ENCODE assay signal across 8 cellular contexts in genomic region chr12:24109381-24110039, GRCh38.
DNase-seq lines count a peak whose midpoint lies in the region; ATAC-seq, FAIRE-seq and TF ChIP-seq lines count a peak whose summit lies in the region.

No MANE protein-coding gene starts in this region.

- H3K27me3 ChIP-seq in KMS-11 (ENCODE audit: insufficient read depth, low read depth) = no peaks in the 10 kb centered on the region
- no peaks in the 10 kb centered on the region; a peak in 1 of 5 replicates for H3K27me3 ChIP-seq in HepG2 (ENCODE audit: control insufficient read depth in 1 of 2, insufficient read depth in 2 of 2, low read length in 2 of 2)
- no peaks in the 10 kb centered on the region for H3K27me3 ChIP-seq in psoas muscle (ENCODE audit: insufficient read depth in 3 of 3, low read length in 2 of 3)

- H3K36me3 ChIP-seq in KMS-11 (ENCODE audit: insufficient read depth) = no peaks in the 10 kb centered on the region
- no peaks in the 10 kb centered on the region for H3K36me3 ChIP-seq in HepG2 (replicated peaks in 1 of 2; ENCODE audit: control insufficient read depth in 1 of 2, insufficient read depth in 2 of 2, low read length in 2 of 2)
- no peaks in the 10 kb centered on the region for H3K36me3 ChIP-seq in psoas muscle (ENCODE audit: insufficient read depth in 1 of 2, low read depth in 1 of 2)

- TF ChIP-seq EP300 in HepG2 (IDR thresholded peaks at IDR 0.05; ENCODE audit: low read depth in 2 of 2, low read length in 2 of 2) (no peak), HepG2 (CRISPR knock-in tag; IDR thresholded peaks at IDR 0.05; ENCODE audit: borderline replicate concordance) (no peak)

- DNase-seq in HepG2 (ENCODE audit: low spot score) (peak; percentile 17), T-helper 17 cell (no peak), psoas muscle (no peak), hepatic stellate cell (ENCODE audit: low spot score) (no peak)

- H3K36me3 Mint-ChIP-seq in T-helper 17 cell (ENCODE audit: low read depth) = no peaks in the 10 kb centered on the region

- peak; percentile 59; the same call in 1 of the 2 replicates for TF ChIP-seq CTCF in KMS-11 (conservative IDR thresholded peaks at IDR 0.05; ENCODE audit: low read depth, low read length)
- TF ChIP-seq CTCF in WI38 (IDR thresholded peaks at IDR 0.05; ENCODE audit: low read depth, low read length) = peak; percentile 27; the same call in 1 of the 2 replicates
- TF ChIP-seq CTCF in HepG2 (CRISPR knock-in tag; IDR thresholded peaks at IDR 0.05) = peak; percentile 51
- no peak for TF ChIP-seq CTCF in psoas muscle (IDR thresholded peaks at IDR 0.05)

- no peaks in the 10 kb centered on the region for H3K27me3 Mint-ChIP-seq in T-helper 17 cell

- no TSS peak for BruUV-seq in HepG2 (replicated peaks; lab: Mats Ljungman, UMichigan)

- H3K9me3 ChIP-seq in HepG2 (ENCODE audit: low read length) = no peaks in the 10 kb centered on the region
- H3K9me3 ChIP-seq in T-helper 17 cell (ENCODE audit: control insufficient read depth, low read length, poor library complexity, severe bottlenecking) = no peaks in the 10 kb centered on the region
- no peaks in the 10 kb centered on the region for H3K9me3 ChIP-seq in psoas muscle

- no peak for TF ChIP-seq RAD21 in HepG2 (CRISPR knock-in tag; IDR thresholded peaks at IDR 0.05)

- no peak for TF ChIP-seq POLR2A in HepG2 (IDR thresholded peaks at IDR 0.05; ENCODE audit: insufficient read depth in 1 of 2, low read depth in 2 of 2, low read length in 2 of 2)

- 38% methylated on average over 3 of the region's 3 CpGs for WGBS in HepG2 (ENCODE audit: low lambda C conversion rate)
- 53 to 60% (median 54%) methylated on average over 3 of the region's 3 CpGs for WGBS in psoas muscle, 3 donors

- intact Hi-C loops in HepG2 (cut with micrococcal nuclease; ENCODE audit: unreplicated experiment) = loop anchor here (1.0 kb wide), 1 partner anchor 670 kb away; no protein-coding TSS in a partner anchor
- intact Hi-C loops in psoas muscle (cut with DNase I) = no loop called here

- H3K4me1 ChIP-seq in KMS-11 (ENCODE audit: low read depth, poor library complexity, severe bottlenecking) (peaks cover 24% of the 10 kb centered on the region), HepG2 (ENCODE audit: insufficient read depth, low read length) (no peaks in the 10 kb centered on the region), psoas muscle (no peaks in the 10 kb centered on the region)

- H3K79me2 ChIP-seq in KMS-11 (ENCODE audit: insufficient read depth, low read depth) (no peaks in the 10 kb centered on the region), HepG2 (ENCODE audit: insufficient read depth, low read length) (no peaks in the 10 kb centered on the region)

- no peak overlapping the region for H3K9ac ChIP-seq in KMS-11
- no peak overlapping the region for H3K9ac ChIP-seq in HepG2 (ENCODE audit: insufficient read depth, low read depth, low read length)

- POLR2A ChIA-PET in HepG2 (lab: Yijun Ruan, JAX) = no interaction called here

- H3K4me2 ChIP-seq in KMS-11 = peak overlapping the region; percentile 52
- H3K4me2 ChIP-seq in HepG2 (ENCODE audit: low read depth, low read length) = no peak overlapping the region

- H3K4me3 ChIP-seq in KMS-11 (IDR thresholded peaks at IDR 0.05; ENCODE audit: insufficient read depth, low read depth, low read length) = no peak overlapping the region
- no peak overlapping the region for H3K4me3 ChIP-seq in WI38 (ENCODE audit: low read depth, low read length)
- H3K4me3 ChIP-seq in HepG2 (replicated peaks in 1 of 3; ENCODE audit: insufficient read depth in 1 of 3, low read depth in 2 of 3, low read length in 3 of 3) = no peak overlapping the region
- H3K4me3 ChIP-seq in psoas muscle = no peak overlapping the region

- H3K4me1 Mint-ChIP-seq in T-helper 17 cell = no peaks in the 10 kb centered on the region

- no peaks in the 10 kb centered on the region for H4K20me1 ChIP-seq in KMS-11 (ENCODE audit: insufficient read depth)
- H4K20me1 ChIP-seq in HepG2 (ENCODE audit: insufficient read depth, low read length) = no peaks in the 10 kb centered on the region

- H3K4me3 Mint-ChIP-seq in T-helper 17 cell = no peak overlapping the region

- in situ Hi-C loops in HepG2 (cut with HindIII; ENCODE audit: extremely low pct_ligation_motif_present, low pct_unique_long_range_greater_than_20kb) = no loop called here

- no peak for FAIRE-seq in HepG2 (lab: Jason Lieb, UNC)

- H3K27ac Mint-ChIP-seq in T-helper 17 cell = no peak overlapping the region

- H2AFZ ChIP-seq in KMS-11 (ENCODE audit: low read depth) = peak overlapping the region; percentile 10; the same call in 1 of the 2 replicates
- no peak overlapping the region for H2AFZ ChIP-seq in HepG2 (ENCODE audit: low read length)

- H3K27ac ChIP-seq in KMS-11 (peak overlapping the region; percentile 40), HepG2 (ENCODE audit: extremely low read length, insufficient read depth, low read length) (no peak overlapping the region), psoas muscle (no peak overlapping the region)

- CTCF ChIA-PET in HepG2 (lab: Yijun Ruan, JAX; ENCODE audit: low intra/inter-chr PET ratio, low total read pairs) = interaction anchor here (1.2 kb wide), 1 partner anchor 84 kb away, joined by 4 read pairs; no protein-coding TSS in a partner anchor

- ATAC-seq in GM18502 (IDR thresholded peaks at IDR 0.05; ENCODE audit: poor library complexity, unreplicated experiment) (peak; percentile 97), GM21786 (IDR thresholded peaks at IDR 0.05; ENCODE audit: unreplicated experiment) (peak; percentile 92), HepG2 (no peak), T-helper 17 cell (no peak), psoas muscle (no peak)

TF ChIP-seq in HepG2, 621 proteins besides CTCF, POLR2A, EP300 and RAD21:
- peak; percentile 55 for TF ChIP-seq STAG1 (CRISPR knock-in tag; IDR thresholded peaks at IDR 0.05)
- no peak for TF ChIP-seq ZNF788 (CRISPR knock-in tag; IDR thresholded peaks at IDR 0.05; ENCODE audit: borderline replicate concordance)
- TF ChIP-seq SMC3 (IDR thresholded peaks at IDR 0.05; ENCODE audit: low read length) = 0 out of 2 replicates have a peak, but pooled peaks have one; percentile 35

Comparison
In these comparisons a context has a peak if more than half of its experiments do, and no peak if none do; other contexts are left out.
1. ATAC-seq: peak in GM18502 (single experiment) and GM21786 (single experiment); none in HepG2 (single experiment), T-helper 17 cell (single experiment) and psoas muscle (0 of 4).